1 cellular context compared by ENCODE assay signal in the genomic region with DNA sequence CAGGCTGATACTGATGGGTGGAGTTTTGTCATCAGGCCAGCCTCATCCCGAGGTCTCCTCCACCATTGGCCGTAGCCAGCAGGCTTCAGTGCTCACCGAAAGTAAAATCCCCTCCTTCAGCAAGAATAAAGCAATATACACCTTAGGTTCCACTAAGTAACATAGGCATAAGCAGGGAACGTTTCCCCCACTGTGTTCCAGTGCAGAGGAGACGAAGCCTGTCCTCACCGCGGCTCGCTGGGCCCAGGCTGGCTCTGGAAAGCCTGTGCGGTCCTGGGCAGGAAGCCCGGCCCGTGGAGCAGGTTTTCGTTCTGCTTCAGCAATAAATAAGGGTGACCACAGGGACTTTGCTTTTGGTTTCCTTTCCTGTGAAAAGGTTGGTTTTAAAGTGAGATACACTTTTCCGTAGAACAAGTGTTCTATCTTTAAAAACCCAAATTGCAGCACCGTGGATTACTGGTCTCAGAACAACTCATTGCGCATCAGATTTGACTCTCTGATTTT.
TF ChIP-seq lines count a peak whose summit lies in the region.

No MANE protein-coding gene starts in this region.

TF ChIP-seq in HepG2, 621 proteins besides CTCF, POLR2A, EP300 and RAD21 (continued from another document):
- TF ChIP-seq ZNF333 (CRISPR knock-in tag; IDR thresholded peaks at IDR 0.05; ENCODE audit: borderline replicate concordance) (no peak), CAMTA2 (CRISPR knock-in tag; IDR thresholded peaks at IDR 0.05; ENCODE audit: borderline replicate concordance) (no peak)
TF ChIP-seq in HepG2: peak in this region for 0.
